Comparison of ENCODE assay signal across 21 cellular contexts in the genomic region with DNA sequence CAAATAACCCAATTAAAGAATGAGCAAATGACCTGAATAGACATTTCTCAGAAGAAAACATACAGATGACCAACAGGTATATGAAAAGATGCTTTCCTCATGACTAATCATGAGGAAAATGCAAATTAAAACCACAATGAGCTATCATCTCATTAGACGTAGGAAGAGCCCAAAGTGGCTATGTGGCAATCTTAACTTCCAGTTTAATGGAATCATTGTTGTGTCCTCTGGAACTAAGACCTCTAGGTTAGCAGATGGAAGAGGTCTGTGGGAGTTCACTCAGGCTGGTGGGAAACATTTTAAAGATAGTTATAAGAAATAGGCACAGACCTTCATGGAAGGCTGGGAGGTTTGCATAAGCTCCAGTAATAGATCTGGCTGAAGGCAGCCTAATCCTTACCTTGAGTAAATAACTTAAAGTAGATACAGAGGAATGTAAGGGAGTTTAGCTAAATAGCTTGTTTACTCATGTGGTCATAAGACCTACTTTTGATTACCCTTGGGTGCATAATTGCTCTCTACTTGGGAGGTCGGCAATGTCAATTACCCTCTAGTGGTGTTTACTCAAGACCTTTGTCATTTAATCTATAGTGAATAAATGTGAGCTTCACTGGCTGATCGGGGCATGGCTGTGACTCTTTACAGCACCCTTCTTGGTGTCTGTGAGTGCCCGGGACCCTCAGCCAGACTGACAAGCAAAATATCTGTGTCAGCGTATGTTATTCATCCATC.
DNase-seq lines count a peak whose midpoint lies in the region; ATAC-seq, FAIRE-seq and TF ChIP-seq lines count a peak whose summit lies in the region.
"Had no signal": no experiment of that assay in that cellular context is flagged by ENCODE, and none has a peak within 500 bp of the region (broad histone marks: within the 10 kb centered on the region; RNA-seq: fewer than 3 reads in every experiment).

No MANE protein-coding gene starts in this region.

- intact Hi-C loops in tibial artery (cut with DNase I; ENCODE audit: low total_unique reads), result no loop called here

- no peak overlapping the region for H3K4me3 Mint-ChIP-seq in astrocyte (ENCODE audit: unreplicated experiment)
- H3K4me3 Mint-ChIP-seq: activated CD8-positive, alpha-beta T cell treated with anti-CD3 and anti-CD28 coated beads, Interleukin-2, amount 10 ng/mL, durations not matched to agents 7 days and 5 days; activated naive CD8-positive, alpha-beta T cell; activated T-cell treated with anti-CD3 and anti-CD28 coated beads, Interleukin-2, amount 50 U/mL, for 72 hours; CD4-positive, CD25-positive, alpha-beta regulatory T cell had no signal

- H3K27me3 ChIP-seq in astrocyte (ENCODE audit: insufficient read depth, low read length) (no peaks in the 10 kb centered on the region), tibial artery (no peaks in the 10 kb centered on the region)
- H3K27me3 ChIP-seq: left lung, pancreas, Peyer's patch had no signal

- DNase-seq in Caki2 (ENCODE audit: low read depth), result peak; percentile 18
- DNase-seq in HTR-8/SVneo (ENCODE audit: insufficient read length, low spot score), result no peak
- peak; percentile 80 for DNase-seq in astrocyte (ENCODE audit: low read depth)
- peak; percentile 16 for DNase-seq in fibroblast of pulmonary artery (ENCODE audit: low read depth)
- no peak for DNase-seq in tibial artery
- no peak for DNase-seq in NCI-H128 (lab: John Stamatoyannopoulos, UW; ENCODE audit: unreplicated experiment)
- DNase-seq in iPS-NIHi11 (ENCODE audit: low spot score), result no peak
- DNase-seq: activated CD8-positive, alpha-beta T cell treated with anti-CD3 and anti-CD28 coated beads, Interleukin-2, amount 10 ng/mL, durations not matched to agents 7 days and 5 days; activated T-cell treated with anti-CD3 and anti-CD28 coated beads, Interleukin-2, amount 50 U/mL, for 72 hours; caudate nucleus; CD4-positive, CD25-positive, alpha-beta regulatory T cell; DND-41; left lung; NCI-H1048; NCI-H2171; NCI-H774; pancreas; Peyer's patch; substantia nigra had no signal

- H3K4me1 ChIP-seq in astrocyte (ENCODE audit: insufficient read depth, low read length) (peaks cover 4% of the 10 kb centered on the region), tibial artery (peaks cover 0 to 14% (median 0%) of the 10 kb centered on the region in 4 donors)
- H3K4me1 ChIP-seq: Peyer's patch had no signal

- H3K36me3 Mint-ChIP-seq in astrocyte (ENCODE audit: low read depth, unreplicated experiment), result peaks cover 4% of the 10 kb centered on the region
- H3K36me3 Mint-ChIP-seq: activated naive CD8-positive, alpha-beta T cell had no signal

- peak; percentile 23 for FAIRE-seq in HTR-8/SVneo (lab: Jason Lieb, UNC)
- FAIRE-seq in astrocyte (lab: Jason Lieb, UNC), result no peak
- FAIRE-seq: pancreas had no signal

- no peak overlapping the region for H2AFZ ChIP-seq in astrocyte (ENCODE audit: low read depth, low read length)

- H3K36me3 ChIP-seq in astrocyte (ENCODE audit: insufficient read depth, low read length), result no peaks in the 10 kb centered on the region
- no peaks in the 10 kb centered on the region for H3K36me3 ChIP-seq in tibial artery
- H3K36me3 ChIP-seq: left lung, pancreas, Peyer's patch had no signal

- peaks cover 8% of the 10 kb centered on the region for H3K4me1 Mint-ChIP-seq in astrocyte (ENCODE audit: low read depth, unreplicated experiment)
- H3K4me1 Mint-ChIP-seq: CD4-positive, CD25-positive, alpha-beta regulatory T cell had no signal

- in situ Hi-C loops in Caki2 (cut with HindIII; ENCODE audit: low pct_unique_long_range_greater_than_20kb, low sequenced_read_pairs), result no loop called here

- H3K9me3 Mint-ChIP-seq in astrocyte (ENCODE audit: unreplicated experiment), result peaks cover 10% of the 10 kb centered on the region

- no peak overlapping the region for H3K4me2 ChIP-seq in astrocyte (ENCODE audit: low read length)

- H4K20me1 ChIP-seq in astrocyte (ENCODE audit: insufficient read depth, low read length), result no peaks in the 10 kb centered on the region

- ATAC-seq in HG03460 (IDR thresholded peaks at IDR 0.05; ENCODE audit: unreplicated experiment), result no peak
- ATAC-seq: activated CD8-positive, alpha-beta T cell treated with anti-CD3 and anti-CD28 coated beads, Interleukin-2, amount 10 ng/mL, durations not matched to agents 7 days and 5 days; activated T-cell treated with anti-CD3 and anti-CD28 coated beads, Interleukin-2, amount 50 U/mL, for 72 hours; left lung; pancreas had no signal

- H3K27me3 Mint-ChIP-seq in astrocyte (ENCODE audit: low read depth, unreplicated experiment), result no peaks in the 10 kb centered on the region
- H3K27me3 Mint-ChIP-seq: activated naive CD8-positive, alpha-beta T cell; CD4-positive, CD25-positive, alpha-beta regulatory T cell had no signal

- H3K27ac ChIP-seq in astrocyte (ENCODE audit: low read depth, low read length), result no peak overlapping the region
- H3K27ac ChIP-seq in tibial artery, result no peak overlapping the region
- H3K27ac ChIP-seq: left lung, pancreas, Peyer's patch had no signal

- no peak for TF ChIP-seq CTCF in astrocyte (IDR thresholded peaks at IDR 0.05; ENCODE audit: insufficient read depth, low read depth, low read length)
- TF ChIP-seq CTCF in fibroblast of pulmonary artery (IDR thresholded peaks at IDR 0.05; ENCODE audit: low read length, missing control alignments), result no peak
- TF ChIP-seq CTCF in tibial artery (IDR thresholded peaks at IDR 0.05), result no peak

- no peak overlapping the region for H3K4me3 ChIP-seq in astrocyte (ENCODE audit: insufficient read depth, low read depth, low read length)
- no peak overlapping the region for H3K4me3 ChIP-seq in fibroblast of pulmonary artery (replicated peaks; ENCODE audit: low read depth, low read length)
- H3K4me3 ChIP-seq in tibial artery, result no peak overlapping the region
- H3K4me3 ChIP-seq: left lung, pancreas, Peyer's patch had no signal

- no peak overlapping the region for H3K9ac ChIP-seq in astrocyte (ENCODE audit: low read length)

- no peak overlapping the region for H3K27ac Mint-ChIP-seq in astrocyte (ENCODE audit: unreplicated experiment)
- H3K27ac Mint-ChIP-seq: activated CD8-positive, alpha-beta T cell treated with anti-CD3 and anti-CD28 coated beads, Interleukin-2, amount 10 ng/mL, durations not matched to agents 7 days and 5 days; activated naive CD8-positive, alpha-beta T cell; activated T-cell treated with anti-CD3 and anti-CD28 coated beads, Interleukin-2, amount 50 U/mL, for 72 hours had no signal

- no peaks in the 10 kb centered on the region for H3K79me2 ChIP-seq in astrocyte (ENCODE audit: insufficient read depth, low read length)

- H3K9me3 ChIP-seq in astrocyte (ENCODE audit: insufficient read depth, low read depth, low read length) (peaks cover 2% of the 10 kb centered on the region), tibial artery (peaks cover 0 to 15% (median 0%) of the 10 kb centered on the region in 3 donors)
- H3K9me3 ChIP-seq: pancreas had no signal

Comparison
In these comparisons a context has a peak if more than half of its experiments do, and no peak if none do; other contexts are left out.
1. DNase-seq: peak in Caki2 (single experiment), astrocyte (single experiment) and fibroblast of pulmonary artery (single experiment); none in HTR-8/SVneo (single experiment), tibial artery (0 of 2), NCI-H128 (single experiment) and iPS-NIHi11 (single experiment).